Comparison of ENCODE assay signal across 1 cellular context in genomic region chr14:64676410-64677008, GRCh38.
TF ChIP-seq lines count a peak whose summit lies in the region.

No MANE protein-coding gene starts in this region.

TF ChIP-seq in GM12878, 131 proteins besides CTCF, POLR2A, EP300 and RAD21 (continues in another document):
- TF ChIP-seq GATAD2B (conservative IDR thresholded peaks at IDR 0.05; ENCODE audit: low read depth) (no peak), MEF2B (IDR thresholded peaks at IDR 0.05; ENCODE audit: partially characterized antibody, poor library complexity, severe bottlenecking) (no peak), NFYA (IDR thresholded peaks at IDR 0.05; ENCODE audit: borderline replicate concordance, low read depth, low read length) (no peak), IKZF1 (conservative IDR thresholded peaks at IDR 0.05) (peak; percentile 71), JUNB (IDR thresholded peaks at IDR 0.05) (peak; percentile 52), IKZF2 (IDR thresholded peaks at IDR 0.05) (peak; percentile 86), PML (IDR thresholded peaks at IDR 0.05; ENCODE audit: low read length) (no peak), ATF3 (IDR thresholded peaks at IDR 0.05; ENCODE audit: borderline replicate concordance, extremely low read depth, low read depth, low read length) (no peak), IRF4 (IDR thresholded peaks at IDR 0.05; ENCODE audit: low read depth, low read length) (no peak), ATF7 (IDR thresholded peaks at IDR 0.05; ENCODE audit: low read depth) (peak; percentile 62), HCFC1 (IDR thresholded peaks at IDR 0.05; ENCODE audit: low read length) (no peak), ASH2L (IDR thresholded peaks at IDR 0.05; ENCODE audit: borderline replicate concordance, low read depth) (no peak), CUX1 (IDR thresholded peaks at IDR 0.05; ENCODE audit: insufficient replicate concordance, low read depth, low read length) (no peak), GABPA (IDR thresholded peaks at IDR 0.05; ENCODE audit: low read depth) (no peak), PAX5 (IDR thresholded peaks at IDR 0.05; ENCODE audit: borderline replicate concordance, low read depth, low read length) (no peak), PKNOX1 (IDR thresholded peaks at IDR 0.05) (0 out of 2 replicates have a peak, but pooled peaks have one; percentile 12), RCOR1 (conservative IDR thresholded peaks at IDR 0.05; ENCODE audit: low read depth, low read length) (0 out of 2 replicates have a peak, but pooled peaks have one; percentile 41), MTA3 (IDR thresholded peaks at IDR 0.05; ENCODE audit: borderline replicate concordance, low read length) (no peak), E2F4 (IDR thresholded peaks at IDR 0.05; ENCODE audit: low read depth, low read length) (no peak), RAD51 (IDR thresholded peaks at IDR 0.05) (no peak), CBFB (IDR thresholded peaks at IDR 0.05; ENCODE audit: low read depth) (no peak), BHLHE40 (IDR thresholded peaks at IDR 0.05; ENCODE audit: borderline replicate concordance in 1 of 2, low read depth in 2 of 2, low read length in 1 of 2) (no peak), SREBF2 (IDR thresholded peaks at IDR 0.05; ENCODE audit: low read length) (no peak), RELB (IDR thresholded peaks at IDR 0.05; ENCODE audit: low read depth) (peak; percentile 43; the same call in 1 of the 2 replicates), ZNF687 (IDR thresholded peaks at IDR 0.05) (peak; percentile 36; the same call in 1 of the 2 replicates), NR2F1 (conservative IDR thresholded peaks at IDR 0.05) (peak; percentile 51), TCF3 (IDR thresholded peaks at IDR 0.05; ENCODE audit: borderline replicate concordance, insufficient read depth, low read depth, low read length) (no peak), REST (IDR thresholded peaks at IDR 0.05; ENCODE audit: low read depth, low read length) (no peak), HDAC2 (IDR thresholded peaks at IDR 0.05) (no peak), SRF (IDR thresholded peaks at IDR 0.05; ENCODE audit: low read depth in 2 of 2, low read length in 2 of 2) (no peak), SMAD5 (IDR thresholded peaks at IDR 0.05; ENCODE audit: low read depth) (no peak), SMAD1 (IDR thresholded peaks at IDR 0.05; ENCODE audit: low read depth, partially characterized antibody) (no peak), MTA2 (IDR thresholded peaks at IDR 0.05; ENCODE audit: low read depth) (peak; percentile 43; the same call in 1 of the 2 replicates), NBN (IDR thresholded peaks at IDR 0.05) (0 out of 2 replicates have a peak, but pooled peaks have one; percentile 18), ZBTB33 (IDR thresholded peaks at IDR 0.05) (no peak), DPF2 (IDR thresholded peaks at IDR 0.05) (0 out of 2 replicates have a peak, but pooled peaks have one; percentile 35), RELA (IDR thresholded peaks at IDR 0.05; ENCODE audit: borderline replicate concordance, partially characterized antibody) (no peak), HSF1 (IDR thresholded peaks at IDR 0.05; ENCODE audit: low read depth, low read length) (0 out of 2 replicates have a peak, but pooled peaks have one; percentile 61), EED (IDR thresholded peaks at IDR 0.05; ENCODE audit: low read depth) (peak; percentile 58; the same call in 1 of the 2 replicates), ZNF274 (IDR thresholded peaks at IDR 0.05; ENCODE audit: insufficient read depth, insufficient read length) (no peak)
